19 cellular contexts compared by ENCODE assay signal in the genomic region with DNA sequence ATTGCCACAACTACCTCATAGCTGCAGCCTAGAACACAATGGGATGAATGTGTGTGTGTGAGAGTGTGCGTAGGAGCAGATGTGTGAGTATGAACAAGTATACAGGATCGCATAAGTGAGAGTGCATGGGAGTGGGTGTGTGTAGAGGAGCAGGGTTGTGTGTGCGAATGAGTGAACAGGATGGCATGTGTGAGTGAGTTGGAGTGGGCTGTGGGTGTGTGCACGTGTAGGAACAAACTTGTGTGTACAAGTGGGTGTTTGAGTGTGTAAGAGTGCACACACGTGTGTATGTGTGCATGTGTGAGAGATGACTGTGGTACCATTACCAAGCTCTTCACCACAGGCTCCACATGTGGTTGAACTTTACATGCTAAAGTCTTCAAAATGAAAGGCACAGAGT.
A peak's percentile ranks its signal among the peaks of the same experiment; 100 is the strongest.
DNase-seq lines count a peak whose midpoint lies in the region; ATAC-seq, FAIRE-seq and TF ChIP-seq lines count a peak whose summit lies in the region.
"Had no signal": no experiment of that assay in that cellular context is flagged by ENCODE, and none has a peak within 500 bp of the region (broad histone marks: within the 10 kb centered on the region; RNA-seq: fewer than 3 reads in every experiment).

No MANE protein-coding gene starts in this region.

- H3K79me2 ChIP-seq in HepG2 (ENCODE audit: insufficient read depth, low read length) = no peaks in the 10 kb centered on the region

- 26% methylated on average over 5 of the region's 5 CpGs for WGBS in HepG2 (ENCODE audit: low lambda C conversion rate)
- WGBS in right lobe of liver (ENCODE audit: insufficient coverage, low coverage, low lambda C conversion rate, missing lambda C conversion rate) = 88% methylated on average over 5 of the region's 5 CpGs

- H4K20me1 ChIP-seq in HepG2 (ENCODE audit: insufficient read depth, low read length) = no peaks in the 10 kb centered on the region

- peak overlapping the region; percentile 60 for H3K27ac Mint-ChIP-seq in T-helper 17 cell
- H3K27ac Mint-ChIP-seq in immature natural killer cell = peak overlapping the region in 1 of 6 donors; percentile 82
- no peak overlapping the region for H3K27ac Mint-ChIP-seq in stimulated activated naive CD8-positive, alpha-beta T cell treated with anti-CD3 and anti-CD28 coated beads, Interleukin-15, amount 100 ng/mL, for 72 hours
- no peak overlapping the region for H3K27ac Mint-ChIP-seq in CD8-positive, alpha-beta T cell

- ATAC-seq in HepG2 (no peak), right lobe of liver (no peak), T-helper 17 cell (no peak), GM21576 (IDR thresholded peaks at IDR 0.05; ENCODE audit: unreplicated experiment) (no peak)
- ATAC-seq in stimulated activated naive CD8-positive, alpha-beta T cell treated with anti-CD3 and anti-CD28 coated beads, Interleukin-15, amount 100 ng/mL, for 72 hours = no peak
- no peak for ATAC-seq in CD8-positive, alpha-beta T cell
- ATAC-seq: heart left ventricle, sciatic nerve had no signal

- H3K4me3 Mint-ChIP-seq in T-helper 17 cell (peak overlapping the region; percentile 28), immature natural killer cell (peak overlapping the region in 4 of 5 donors; percentile 22 to 66 (median 43))
- H3K4me3 Mint-ChIP-seq in stimulated activated naive CD8-positive, alpha-beta T cell treated with anti-CD3 and anti-CD28 coated beads, Interleukin-15, amount 100 ng/mL, for 72 hours = peak overlapping the region; percentile 95 to 96
- H3K4me3 Mint-ChIP-seq in CD8-positive, alpha-beta T cell = no peak overlapping the region

- no peak overlapping the region for H3K4me2 ChIP-seq in HepG2 (ENCODE audit: low read depth, low read length)

- intact Hi-C loops in HepG2 (cut with micrococcal nuclease; ENCODE audit: unreplicated experiment) = no loop called here
- intact Hi-C loops in right lobe of liver (cut with DNase I) = no loop called here
- intact Hi-C loops in CD8-positive, alpha-beta T cell (cut with DNase I, micrococcal nuclease) = loop anchor here (5.0 to 10.0 kb wide), 6 partner anchors 92 to 797 kb away; a partner anchor contains a TSS

- CTCF ChIA-PET in HepG2 (lab: Yijun Ruan, JAX; ENCODE audit: low intra/inter-chr PET ratio, low total read pairs) = no interaction called here
- CTCF ChIA-PET in CD8-positive, alpha-beta T cell (lab: Charles Lee) = interaction anchor here (1.4 to 1.8 kb wide), 2 partner anchors 10 to 86 kb away, joined by 4 to 6 read pairs; no protein-coding TSS in a partner anchor

- BruUV-seq in HepG2 (replicated peaks; lab: Mats Ljungman, UMichigan) = no TSS peak

- no peak for TF ChIP-seq RAD21 in HepG2 (CRISPR knock-in tag; IDR thresholded peaks at IDR 0.05)

- TF ChIP-seq CTCF in HepG2 (CRISPR knock-in tag; IDR thresholded peaks at IDR 0.05) (no peak), right lobe of liver (IDR thresholded peaks at IDR 0.05) (no peak)
- TF ChIP-seq CTCF in CD8-positive, alpha-beta T cell (IDR thresholded peaks at IDR 0.05) = no peak

- no peak overlapping the region for H2AFZ ChIP-seq in HepG2 (ENCODE audit: low read length)

- H3K4me1 ChIP-seq in HepG2 (ENCODE audit: insufficient read depth, low read length) (no peaks in the 10 kb centered on the region), right lobe of liver (peaks cover 0 to 10% (median 4%) of the 10 kb centered on the region in 4 donors)
- peaks cover 41% of the 10 kb centered on the region for H3K4me1 ChIP-seq in CD8-positive, alpha-beta T cell (ENCODE audit: insufficient read depth, low read length)

- H3K9ac ChIP-seq in HepG2 (ENCODE audit: insufficient read depth, low read depth, low read length) = no peak overlapping the region

- H3K36me3 Mint-ChIP-seq in T-helper 17 cell (ENCODE audit: low read depth) = peaks cover 3% of the 10 kb centered on the region
- peaks cover 0 to 3% (median 3%) of the 10 kb centered on the region in 3 donors for H3K36me3 Mint-ChIP-seq in immature natural killer cell
- no peaks in the 10 kb centered on the region for H3K36me3 Mint-ChIP-seq in CD8-positive, alpha-beta T cell

- no peak for TF ChIP-seq EP300 in HepG2 (IDR thresholded peaks at IDR 0.05; ENCODE audit: low read depth in 2 of 2, low read length in 2 of 2)
- no peak for TF ChIP-seq EP300 in HepG2 (CRISPR knock-in tag; IDR thresholded peaks at IDR 0.05; ENCODE audit: borderline replicate concordance)

- in situ Hi-C loops in HepG2 (cut with HindIII; ENCODE audit: extremely low pct_ligation_motif_present, low pct_unique_long_range_greater_than_20kb) = no loop called here

- H3K27ac ChIP-seq in HepG2 (ENCODE audit: extremely low read length, insufficient read depth, low read length) (no peak overlapping the region), right lobe of liver (no peak overlapping the region)
- H3K27ac ChIP-seq in CD8-positive, alpha-beta T cell (ENCODE audit: low read depth, low read length) = no peak overlapping the region
- H3K27ac ChIP-seq: heart left ventricle, tibial artery had no signal

- H3K27me3 ChIP-seq in HepG2 (ENCODE audit: control insufficient read depth in 1 of 2, insufficient read depth in 2 of 2, low read length in 2 of 2) (peaks cover 5 to 47% of the 10 kb centered on the region in 2 experiments; a peak in 3 of 5 replicates), right lobe of liver (no peaks in the 10 kb centered on the region)
- no peaks in the 10 kb centered on the region for H3K27me3 ChIP-seq in CD8-positive, alpha-beta T cell (ENCODE audit: insufficient read depth, low read length)
- H3K27me3 ChIP-seq: heart left ventricle, tibial artery had no signal

- DNase-seq in HepG2 (ENCODE audit: low spot score) (no peak), right lobe of liver (no peak), T-helper 17 cell (no peak), immature natural killer cell (no peak), HUDEP-2 (lab: John Stamatoyannopoulos, UW; ENCODE audit: unreplicated experiment in 76 of 76) (no peak)
- no peak for DNase-seq in stimulated activated naive CD8-positive, alpha-beta T cell treated with anti-CD3 and anti-CD28 coated beads, Interleukin-15, amount 100 ng/mL, for 72 hours
- DNase-seq in CD8-positive, alpha-beta T cell = no peak
- DNase-seq: activated CD4-positive, CD25-positive, alpha-beta regulatory T cell treated with anti-CD3 and anti-CD28 coated beads, Interleukin-2, amount 50 U/mL, for 72 hours; AML-193; heart left ventricle; NCI-H2029 treated with DMSO at 0.1 percent for 48 hours; NCI-H524 treated with DMSO at 0.1 percent for 48 hours; SHP77 treated with DMSO at 0.1 percent for 48 hours; stimulated activated CD4-positive, alpha-beta T cell treated with anti-CD3 and anti-CD28 coated beads, Interleukin-4, amount 100 ng/mL, for 1 hour; stimulated activated CD8-positive, alpha-beta memory T cell treated with anti-CD3 and anti-CD28 coated beads, Interleukin-4, amount 100 ng/mL, for 48 hours had no signal

- TF ChIP-seq POLR2A in HepG2 (IDR thresholded peaks at IDR 0.05; ENCODE audit: insufficient read depth in 1 of 2, low read depth in 2 of 2, low read length in 2 of 2) (no peak), right lobe of liver (IDR thresholded peaks at IDR 0.05) (no peak)

- H3K27me3 Mint-ChIP-seq in T-helper 17 cell (peaks cover 5% of the 10 kb centered on the region), immature natural killer cell (ENCODE audit: low read depth in 3 of 3) (peaks cover 5 to 6% (median 5%) of the 10 kb centered on the region in 3 donors)
- H3K27me3 Mint-ChIP-seq in stimulated activated naive CD8-positive, alpha-beta T cell treated with anti-CD3 and anti-CD28 coated beads, Interleukin-15, amount 100 ng/mL, for 72 hours = no peaks in the 10 kb centered on the region
- H3K27me3 Mint-ChIP-seq in CD8-positive, alpha-beta T cell (ENCODE audit: low read depth) = no peaks in the 10 kb centered on the region

- POLR2A ChIA-PET in HepG2 (lab: Yijun Ruan, JAX) = no interaction called here
- POLR2A ChIA-PET in CD8-positive, alpha-beta T cell (lab: Charles Lee) = interaction anchor here (3.5 kb wide), 1 partner anchor 13 kb away, joined by 19 read pairs; no protein-coding TSS in a partner anchor

- H3K36me3 ChIP-seq in HepG2 (replicated peaks in 1 of 2; ENCODE audit: control insufficient read depth in 1 of 2, insufficient read depth in 2 of 2, low read length in 2 of 2) (no peaks in the 10 kb centered on the region), right lobe of liver (no peaks in the 10 kb centered on the region)
- no peaks in the 10 kb centered on the region for H3K36me3 ChIP-seq in CD8-positive, alpha-beta T cell (ENCODE audit: insufficient read depth, low read length)
- H3K36me3 ChIP-seq: heart left ventricle, tibial artery had no signal

- no peaks in the 10 kb centered on the region for H3K9me3 Mint-ChIP-seq in immature natural killer cell
- no peaks in the 10 kb centered on the region for H3K9me3 Mint-ChIP-seq in stimulated activated naive CD8-positive, alpha-beta T cell treated with anti-CD3 and anti-CD28 coated beads, Interleukin-15, amount 100 ng/mL, for 72 hours
- no peaks in the 10 kb centered on the region for H3K9me3 Mint-ChIP-seq in CD8-positive, alpha-beta T cell

- H3K4me1 Mint-ChIP-seq in T-helper 17 cell (peaks cover 47% of the 10 kb centered on the region), immature natural killer cell (peaks cover 47 to 57% of the 10 kb centered on the region in 2 donors)
- peaks cover 75% of the 10 kb centered on the region for H3K4me1 Mint-ChIP-seq in stimulated activated naive CD8-positive, alpha-beta T cell treated with anti-CD3 and anti-CD28 coated beads, Interleukin-15, amount 100 ng/mL, for 72 hours
- peaks cover 74% of the 10 kb centered on the region for H3K4me1 Mint-ChIP-seq in CD8-positive, alpha-beta T cell (ENCODE audit: low read depth)

- H3K9me3 ChIP-seq in HepG2 (ENCODE audit: low read length) = no peaks in the 10 kb centered on the region
- H3K9me3 ChIP-seq in right lobe of liver = no peaks in the 10 kb centered on the region
- no peaks in the 10 kb centered on the region for H3K9me3 ChIP-seq in T-helper 17 cell (ENCODE audit: control insufficient read depth, low read length, poor library complexity, severe bottlenecking)
- H3K9me3 ChIP-seq in CD8-positive, alpha-beta T cell (ENCODE audit: low read length) = no peaks in the 10 kb centered on the region
- H3K9me3 ChIP-seq: heart left ventricle, tibial artery had no signal

- FAIRE-seq in HepG2 (lab: Jason Lieb, UNC) = no peak
- FAIRE-seq: islet of Langerhans had no signal

- H3K4me3 ChIP-seq in HepG2 (replicated peaks in 1 of 3; ENCODE audit: insufficient read depth in 1 of 3, low read depth in 2 of 3, low read length in 3 of 3) (no peak overlapping the region), right lobe of liver (no peak overlapping the region)
- no peak overlapping the region for H3K4me3 ChIP-seq in CD8-positive, alpha-beta T cell (ENCODE audit: low read depth, low read length)
- H3K4me3 ChIP-seq: tibial artery had no signal

TF ChIP-seq in HepG2, 621 proteins besides CTCF, POLR2A, EP300 and RAD21 (continues in another document):
- no peak for TF ChIP-seq RBFOX2 (IDR thresholded peaks at IDR 0.05; ENCODE audit: low read depth, low read length)

Comparison
In these comparisons a context has a peak if more than half of its experiments do, and no peak if none do; other contexts are left out.
1. intact Hi-C loops: an anchor here in CD8-positive, alpha-beta T cell (5.0 to 10.0 kb wide); none called in HepG2 and right lobe of liver.